ENCODE assay signal across 8 cellular contexts in the genomic region with DNA sequence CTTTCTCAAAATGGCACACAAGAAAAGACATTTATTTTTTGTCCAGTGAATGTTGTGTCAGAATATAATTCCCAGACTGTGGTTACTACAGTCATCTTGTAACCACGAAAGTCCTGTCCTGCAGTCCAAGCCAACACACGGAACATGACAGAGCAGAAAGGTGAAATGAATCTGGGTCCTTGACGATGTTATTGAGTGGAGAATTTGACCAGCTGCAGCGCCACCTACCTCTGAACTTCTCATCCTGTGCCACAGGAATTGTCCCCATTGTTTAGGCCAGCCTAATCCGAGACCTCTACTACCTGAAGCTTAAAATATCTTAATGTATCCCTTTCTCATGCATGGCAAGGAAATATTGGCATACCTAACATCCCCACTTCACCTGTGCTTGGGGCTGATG.
DNase-seq lines count a peak whose midpoint lies in the region; ATAC-seq and TF ChIP-seq lines count a peak whose summit lies in the region.

No MANE protein-coding gene starts in this region.

- H3K9me3 ChIP-seq in colonic mucosa, result no peaks in the 10 kb centered on the region
- no peaks in the 10 kb centered on the region for H3K9me3 ChIP-seq in tibial nerve

- ATAC-seq in activated T-cell treated with anti-CD3 and anti-CD28 coated beads, Interleukin-2, amount 50 U/mL, for 72 hours (replicated peaks in 1 of 2), result no peak
- no peak for ATAC-seq in HG02623 (IDR thresholded peaks at IDR 0.05; ENCODE audit: unreplicated experiment)

- H3K4me1 ChIP-seq in colonic mucosa (no peaks in the 10 kb centered on the region), tibial nerve (no peaks in the 10 kb centered on the region)

- WGBS in tibial nerve, 2 donors, result 26 to 30% methylated on average over 5 of the region's 5 CpGs

- H3K36me3 Mint-ChIP-seq in activated T-cell treated with anti-CD3 and anti-CD28 coated beads, Interleukin-2, amount 50 U/mL, for 72 hours (ENCODE audit: insufficient read depth in 2 of 2), result no peaks in the 10 kb centered on the region
- H3K36me3 Mint-ChIP-seq in type B pancreatic cell, result no peaks in the 10 kb centered on the region

- H3K4me3 ChIP-seq in colonic mucosa (no peak overlapping the region), tibial nerve (no peak overlapping the region)

- H3K27ac ChIP-seq in colonic mucosa (no peak overlapping the region), tibial nerve (no peak overlapping the region)

- peak; percentile 1 to 9 for DNase-seq in activated T-cell treated with anti-CD3 and anti-CD28 coated beads, Interleukin-2, amount 50 U/mL, for 72 hours
- DNase-seq in activated T-cell treated with anti-CD3 and anti-CD28 coated beads for 4 hours, result no peak
- DNase-seq in NCI-H2107 (lab: John Stamatoyannopoulos, UW), result peak; percentile 5
- DNase-seq in colonic mucosa, result peak; percentile 47
- no peak for DNase-seq in type B pancreatic cell (ENCODE audit: extremely low spot score, unreplicated experiment)
- DNase-seq in midbrain (lab: John Stamatoyannopoulos, UW), result no peak
- no peak for DNase-seq in tibial nerve (ENCODE audit: low spot score in 2 of 2)

- no peaks in the 10 kb centered on the region for H3K27me3 ChIP-seq in colonic mucosa
- H3K27me3 ChIP-seq in tibial nerve, result no peaks in the 10 kb centered on the region

- TF ChIP-seq POLR2A in tibial nerve (IDR thresholded peaks at IDR 0.05), result no peak

- H3K4me3 Mint-ChIP-seq in activated T-cell treated with anti-CD3 and anti-CD28 coated beads, Interleukin-2, amount 50 U/mL, for 72 hours, result no peak overlapping the region
- no peak overlapping the region for H3K4me3 Mint-ChIP-seq in type B pancreatic cell

- H3K9ac ChIP-seq in colonic mucosa (ENCODE audit: low read depth in 2 of 2, low read length in 2 of 2), result no peak overlapping the region

- H3K27ac Mint-ChIP-seq in activated T-cell treated with anti-CD3 and anti-CD28 coated beads, Interleukin-2, amount 50 U/mL, for 72 hours, result no peak overlapping the region
- H3K27ac Mint-ChIP-seq in type B pancreatic cell, result no peak overlapping the region

- no peaks in the 10 kb centered on the region for H3K36me3 ChIP-seq in colonic mucosa
- H3K36me3 ChIP-seq in tibial nerve, result no peaks in the 10 kb centered on the region

- TF ChIP-seq CTCF in colonic mucosa (IDR thresholded peaks at IDR 0.05) (peak; percentile 36), type B pancreatic cell (conservative IDR thresholded peaks at IDR 0.05) (peak; percentile 59), tibial nerve (IDR thresholded peaks at IDR 0.05) (no peak)

- no peaks in the 10 kb centered on the region for H3K9me3 Mint-ChIP-seq in activated T-cell treated with anti-CD3 and anti-CD28 coated beads, Interleukin-2, amount 50 U/mL, for 72 hours
- no peaks in the 10 kb centered on the region for H3K9me3 Mint-ChIP-seq in type B pancreatic cell

- H3K27me3 Mint-ChIP-seq in activated T-cell treated with anti-CD3 and anti-CD28 coated beads, Interleukin-2, amount 50 U/mL, for 72 hours (ENCODE audit: low read depth), result peaks cover 4% of the 10 kb centered on the region
- peaks cover 18% of the 10 kb centered on the region for H3K27me3 Mint-ChIP-seq in type B pancreatic cell

- intact Hi-C loops in colonic mucosa (cut with DNase I), result loop anchor here (5.0 kb wide), 1 partner anchor 212 kb away; no protein-coding TSS in a partner anchor

- TF ChIP-seq EP300 in tibial nerve (IDR thresholded peaks at IDR 0.05), result no peak

- H3K4me1 Mint-ChIP-seq in activated T-cell treated with anti-CD3 and anti-CD28 coated beads, Interleukin-2, amount 50 U/mL, for 72 hours (ENCODE audit: low read depth), result no peaks in the 10 kb centered on the region
- H3K4me1 Mint-ChIP-seq in type B pancreatic cell (ENCODE audit: unreplicated experiment), result no peaks in the 10 kb centered on the region

Comparison
In these comparisons a context has a peak if more than half of its experiments do, and no peak if none do; other contexts are left out.
1. DNase-seq: peak in activated T-cell treated with anti-CD3 and anti-CD28 coated beads, Interleukin-2, amount 50 U/mL, for 72 hours (2 of 2), NCI-H2107 (single experiment) and colonic mucosa (single experiment); none in activated T-cell treated with anti-CD3 and anti-CD28 coated beads for 4 hours (single experiment), type B pancreatic cell (single experiment), midbrain (single experiment) and tibial nerve (0 of 2).
2. CTCF ChIP-seq: peak in colonic mucosa (single experiment) and type B pancreatic cell (single experiment); none in tibial nerve (0 of 5).